9 cellular contexts compared by ENCODE assay signal in the genomic region with DNA sequence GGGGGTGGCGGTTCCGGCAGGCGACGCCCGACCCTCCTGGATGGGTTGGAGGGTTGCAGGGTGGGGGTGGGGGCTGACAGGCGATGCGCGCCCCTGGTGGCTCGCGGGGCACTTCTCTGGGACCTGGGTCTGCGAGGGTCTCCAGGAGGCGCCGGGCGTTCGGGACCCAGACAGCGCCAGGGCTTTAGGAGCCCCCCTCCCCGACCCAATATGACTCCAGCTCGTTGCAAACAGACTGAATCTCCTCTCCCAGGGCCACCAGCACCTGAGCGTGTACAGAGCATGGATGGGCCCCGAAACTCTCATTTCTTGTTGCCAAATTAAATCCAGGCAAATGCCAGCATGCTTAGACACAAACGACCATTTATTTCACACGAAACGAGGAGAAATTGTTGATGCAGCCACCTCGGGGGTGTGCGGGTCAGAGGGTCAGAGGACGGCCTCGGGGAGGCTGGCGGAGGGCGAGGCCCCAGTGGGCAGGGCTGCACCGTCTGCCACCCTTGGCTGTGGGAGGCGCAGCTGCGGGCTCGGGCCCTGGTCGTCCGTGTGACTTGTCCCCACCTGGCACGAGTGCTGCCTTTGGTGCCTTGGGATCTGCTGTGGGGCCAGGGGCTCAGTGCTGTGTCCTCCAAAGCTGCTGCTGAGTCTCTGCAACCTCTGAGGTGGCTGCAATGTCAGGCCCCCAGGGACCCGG. TPM values are rescaled to one million over a fixed set of nuclear protein-coding genes. Genes with fewer than 3 reads are reported as not detected.
DNase-seq lines count a peak whose midpoint lies in the region; ATAC-seq, FAIRE-seq and TF ChIP-seq lines count a peak whose summit lies in the region.
"Had no signal": no experiment of that assay in that cellular context is flagged by ENCODE, and none has a peak within 500 bp of the region (broad histone marks: within the 10 kb centered on the region; RNA-seq: fewer than 3 reads in every experiment).

No MANE protein-coding gene starts in this region.

- H3K36me3 ChIP-seq in colonic mucosa (no peaks in the 10 kb centered on the region), pancreas (no peaks in the 10 kb centered on the region)

- FAIRE-seq in pancreas (lab: Jason Lieb, UNC): no peak

- H3K4me1 ChIP-seq in colonic mucosa (no peaks in the 10 kb centered on the region), pancreas (peaks cover 7 to 14% (median 10%) of the 10 kb centered on the region in 3 donors)

- intact Hi-C loops in colonic mucosa (cut with DNase I): loop anchor here (5.0 to 10.0 kb wide), 2 partner anchors 84 to 192 kb away; a partner anchor contains a TSS
- intact Hi-C loops in pancreas (cut with DNase I): loop anchor here in 1 of 3 donors (5.0 to 10.0 kb wide), 2 partner anchors 62 to 121 kb away; no protein-coding TSS in a partner anchor

- no peaks in the 10 kb centered on the region for H3K27me3 ChIP-seq in colonic mucosa
- H3K27me3 ChIP-seq in pancreas: no peaks in the 10 kb centered on the region

- TF ChIP-seq CTCF in colonic mucosa (IDR thresholded peaks at IDR 0.05): peak; percentile 56
- peak; percentile 33 to 59 (median 50) for TF ChIP-seq CTCF in pancreas (IDR thresholded peaks at IDR 0.05)

- peak; percentile 43 to 50 (median 46) for ATAC-seq in pancreas
- ATAC-seq in HG03108 (IDR thresholded peaks at IDR 0.05; ENCODE audit: unreplicated experiment): no peak

- DNase-seq in DMS53 (lab: John Stamatoyannopoulos, UW): peak; percentile 18
- DNase-seq in DMS53 treated with DMSO at 0.1 percent for 48 hours (lab: John Stamatoyannopoulos, UW; ENCODE audit: unreplicated experiment): no peak
- peak; percentile 10 for DNase-seq in NCI-H345 treated with DMSO at 0.1 percent for 48 hours (lab: John Stamatoyannopoulos, UW; ENCODE audit: unreplicated experiment)
- no peak for DNase-seq in colonic mucosa
- no peak for DNase-seq in pancreas
- DNase-seq in EL: no peak
- DNase-seq in AG20443 (ENCODE audit: low spot score): no peak

- no peak overlapping the region for H3K9ac ChIP-seq in colonic mucosa (ENCODE audit: low read depth in 2 of 2, low read length in 2 of 2)

- H3K4me3 ChIP-seq in colonic mucosa (no peak overlapping the region), pancreas (no peak overlapping the region)
- H3K4me3 ChIP-seq: SK-N-MC had no signal

- no peak overlapping the region for H3K27ac ChIP-seq in colonic mucosa
- no peak overlapping the region for H3K27ac ChIP-seq in pancreas
- H3K27ac ChIP-seq: SK-N-MC had no signal

- H3K9me3 ChIP-seq in colonic mucosa: no peaks in the 10 kb centered on the region
- H3K9me3 ChIP-seq in pancreas: no peaks in the 10 kb centered on the region

- 18% methylated on average over 37 of the region's 37 CpGs for WGBS in pancreas, 2 donors

RNA-seq across cellular contexts. Expression of a gene that starts 20.9 kb away (rescaled TPM):
- total RNA-seq in colonic mucosa (under 1 TPM in 1 of 2 donors, not detected in 1; 0.10 TPM), pancreas (under 1 TPM in 1 of 6 donors, not detected in 5; 0.34 TPM)
- polyA plus RNA-seq in pancreas: under 1 TPM; 0.02 to 0.15 TPM

Comparison
In these comparisons a context has a peak if more than half of its experiments do, and no peak if none do; other contexts are left out.
1. DNase-seq: peak in DMS53 (single experiment) and NCI-H345 treated with DMSO at 0.1 percent for 48 hours (single experiment); none in DMS53 treated with DMSO at 0.1 percent for 48 hours (single experiment), colonic mucosa (single experiment), pancreas (0 of 6), EL (single experiment) and AG20443 (single experiment).